In genomic region chrX:3520987-3521875, GRCh38 we compare ENCODE assay signal across 1 cellular context.
TF ChIP-seq lines count a peak whose summit lies in the region.

No MANE protein-coding gene starts in this region.

TF ChIP-seq in SK-N-SH, 30 proteins besides CTCF, POLR2A, EP300 and RAD21 (continued from another document):
- no peak for TF ChIP-seq REST (IDR thresholded peaks at IDR 0.05; ENCODE audit: low read depth, low read length)
- TF ChIP-seq GATA2 (CRISPR knock-in tag; IDR thresholded peaks at IDR 0.05): no peak
- no peak for TF ChIP-seq NFIC (IDR thresholded peaks at IDR 0.05; ENCODE audit: borderline replicate concordance)
- TF ChIP-seq JUND (IDR thresholded peaks at IDR 0.05): no peak
- no peak for TF ChIP-seq USF2 (IDR thresholded peaks at IDR 0.05; ENCODE audit: borderline replicate concordance, low read depth, low read length)
- TF ChIP-seq MXI1 (IDR thresholded peaks at IDR 0.05; ENCODE audit: low read depth, low read length): no peak
- no peak for TF ChIP-seq TEAD4 (IDR thresholded peaks at IDR 0.05; ENCODE audit: borderline replicate concordance, insufficient read depth)
- no peak for TF ChIP-seq PBX3 (IDR thresholded peaks at IDR 0.05)
- TF ChIP-seq TCF12 (IDR thresholded peaks at IDR 0.05): no peak
- TF ChIP-seq IRF3 (IDR thresholded peaks at IDR 0.05; ENCODE audit: low read depth, low read length): no peak
- no peak for TF ChIP-seq MEF2A (IDR thresholded peaks at IDR 0.05; ENCODE audit: borderline replicate concordance, low read depth)
- no peak for TF ChIP-seq CHD2 (IDR thresholded peaks at IDR 0.05; ENCODE audit: low read length, partially characterized antibody)
- TF ChIP-seq USF1 (IDR thresholded peaks at IDR 0.05; ENCODE audit: borderline replicate concordance, low read depth): no peak
- no peak for TF ChIP-seq FOXJ3 (CRISPR knock-in tag; IDR thresholded peaks at IDR 0.05)
- no peak for TF ChIP-seq RCOR1 (IDR thresholded peaks at IDR 0.05; ENCODE audit: low read length)
- TF ChIP-seq SMC3 (IDR thresholded peaks at IDR 0.05; ENCODE audit: low read depth, low read length): no peak
